16 cellular contexts compared by ENCODE assay signal in genomic region chr21:42721341-42721824, GRCh38.
DNase-seq lines count a peak whose midpoint lies in the region; ATAC-seq and TF ChIP-seq lines count a peak whose summit lies in the region.
"Had no signal": no experiment of that assay in that cellular context is flagged by ENCODE, and none has a peak within 500 bp of the region (broad histone marks: within the 10 kb centered on the region; RNA-seq: fewer than 3 reads in every experiment).

No MANE protein-coding gene starts in this region.

- H3K4me3 ChIP-seq in ACC112 (ENCODE audit: low read depth, low read length) (peak overlapping the region; percentile 14; the same call in 1 of the 2 replicates), left ventricle myocardium inferior (peak overlapping the region; percentile 34), osteoblast (ENCODE audit: insufficient read depth, low read length) (no peak overlapping the region)
- H3K4me3 ChIP-seq in effector memory CD4-positive, alpha-beta T cell (ENCODE audit: insufficient read depth, low read depth, low read length, poor library complexity, severe bottlenecking) = no peak overlapping the region
- H3K4me3 ChIP-seq: A549 had no signal

- H3K27ac ChIP-seq in ACC112 (ENCODE audit: low read depth, low read length) (peak overlapping the region; percentile 19; the same call in 1 of the 2 replicates), VCaP (peak overlapping the region; percentile 88), left ventricle myocardium inferior (replicated peaks) (peak overlapping the region; percentile 84), osteoblast (ENCODE audit: low read depth, low read length) (no peak overlapping the region)
- H3K27ac ChIP-seq in effector memory CD4-positive, alpha-beta T cell (ENCODE audit: insufficient read depth, low read length, poor library complexity, severe bottlenecking) = no peak overlapping the region
- H3K27ac ChIP-seq: A549, brain microvascular endothelial cell had no signal

- H3K9me3 ChIP-seq in left ventricle myocardium inferior (replicated peaks) (no peaks in the 10 kb centered on the region), osteoblast (ENCODE audit: low read depth, low read length) (no peaks in the 10 kb centered on the region)
- H3K9me3 ChIP-seq in effector memory CD4-positive, alpha-beta T cell (ENCODE audit: control insufficient read depth, low read length) = no peaks in the 10 kb centered on the region
- H3K9me3 ChIP-seq: A549, Caco-2 had no signal

- H3K79me2 ChIP-seq in ACC112 (ENCODE audit: control insufficient read depth, insufficient read depth, low read length, unreplicated experiment) (no peaks in the 10 kb centered on the region), osteoblast (ENCODE audit: insufficient read depth, low read length) (no peaks in the 10 kb centered on the region)

- no peak overlapping the region for H2AFZ ChIP-seq in ACC112 (ENCODE audit: low read length, unreplicated experiment)
- no peak overlapping the region for H2AFZ ChIP-seq in osteoblast (ENCODE audit: low read length)

- ATAC-seq in HG02852 (IDR thresholded peaks at IDR 0.05; ENCODE audit: unreplicated experiment) = no peak
- ATAC-seq: A549; activated CD8-positive, alpha-beta T cell treated with anti-CD3 and anti-CD28 coated beads for 36 hours had no signal

- no peaks in the 10 kb centered on the region for H4K20me1 ChIP-seq in osteoblast (ENCODE audit: insufficient read depth, low read length)

- H3K4me1 ChIP-seq in ACC112 (ENCODE audit: control insufficient read depth, insufficient read depth, low read length, unreplicated experiment) = peaks cover 48% of the 10 kb centered on the region
- H3K4me1 ChIP-seq in left ventricle myocardium inferior = peaks cover 45% of the 10 kb centered on the region
- H3K4me1 ChIP-seq in osteoblast (ENCODE audit: insufficient read depth, low read length) = peaks cover 33% of the 10 kb centered on the region
- H3K4me1 ChIP-seq in effector memory CD4-positive, alpha-beta T cell (ENCODE audit: control insufficient read depth, insufficient read depth, low read length, poor library complexity, severe bottlenecking) = no peaks in the 10 kb centered on the region

- H3K36me3 ChIP-seq in ACC112 (ENCODE audit: insufficient read depth, low read length) (no peaks in the 10 kb centered on the region), left ventricle myocardium inferior (no peaks in the 10 kb centered on the region), osteoblast (ENCODE audit: insufficient read depth, low read length) (no peaks in the 10 kb centered on the region)
- no peaks in the 10 kb centered on the region for H3K36me3 ChIP-seq in effector memory CD4-positive, alpha-beta T cell (ENCODE audit: control insufficient read depth, insufficient read depth, low read length)
- H3K36me3 ChIP-seq: brain microvascular endothelial cell had no signal

- H3K27me3 ChIP-seq in ACC112 (ENCODE audit: insufficient read depth, low read length) = no peaks in the 10 kb centered on the region
- no peaks in the 10 kb centered on the region for H3K27me3 ChIP-seq in left ventricle myocardium inferior (ENCODE audit: low read depth)
- peaks cover 11% of the 10 kb centered on the region for H3K27me3 ChIP-seq in osteoblast (ENCODE audit: insufficient read depth, low read length)
- no peaks in the 10 kb centered on the region for H3K27me3 ChIP-seq in effector memory CD4-positive, alpha-beta T cell (replicated peaks; ENCODE audit: control insufficient read depth, insufficient read depth, low read length, poor library complexity, severe bottlenecking)

- TF ChIP-seq CTCF in VCaP (conservative IDR thresholded peaks at IDR 0.05) = no peak
- no peak for TF ChIP-seq CTCF in left ventricle myocardium inferior (IDR thresholded peaks at IDR 0.05; ENCODE audit: borderline replicate concordance)
- TF ChIP-seq CTCF in osteoblast (IDR thresholded peaks at IDR 0.05; ENCODE audit: extremely low read depth, low read depth, low read length) = no peak

- DNase-seq in left ventricle myocardium inferior (no peak), osteoblast (ENCODE audit: insufficient read length, low spot score, missing footprints) (peak; percentile 52), cortex of kidney (lab: John Stamatoyannopoulos, UW) (no peak), NCI-H1092 (lab: John Stamatoyannopoulos, UW) (no peak)
- DNase-seq in effector memory CD4-positive, alpha-beta T cell = no peak
- DNase-seq: activated CD8-positive, alpha-beta T cell treated with anti-CD3 and anti-CD28 coated beads for 36 hours; brain microvascular endothelial cell; Caco-2; Karpas-422; NCI-H2029 treated with DMSO at 0.1 percent for 48 hours; NCI-H82; T1000 had no signal

- intact Hi-C loops in left ventricle myocardium inferior (cut with micrococcal nuclease) = loop anchor here (10.0 kb wide), 1 partner anchor 83 kb away; no protein-coding TSS in a partner anchor

- peak overlapping the region; percentile 32 for H3K4me2 ChIP-seq in osteoblast (ENCODE audit: insufficient read depth, low read length)
- H3K4me2 ChIP-seq: A549 had no signal

Comparison
In these comparisons a context has a peak if more than half of its experiments do, and no peak if none do; other contexts are left out.
1. H3K27ac ChIP-seq: peak in ACC112 (single experiment), VCaP (single experiment) and left ventricle myocardium inferior (single experiment); none in osteoblast (single experiment) and effector memory CD4-positive, alpha-beta T cell (single experiment).
2. H3K4me3 ChIP-seq: peak in ACC112 (single experiment) and left ventricle myocardium inferior (single experiment); none in osteoblast (single experiment) and effector memory CD4-positive, alpha-beta T cell (single experiment).